Comparison of ENCODE assay signal across 1 cellular context in the genomic region with DNA sequence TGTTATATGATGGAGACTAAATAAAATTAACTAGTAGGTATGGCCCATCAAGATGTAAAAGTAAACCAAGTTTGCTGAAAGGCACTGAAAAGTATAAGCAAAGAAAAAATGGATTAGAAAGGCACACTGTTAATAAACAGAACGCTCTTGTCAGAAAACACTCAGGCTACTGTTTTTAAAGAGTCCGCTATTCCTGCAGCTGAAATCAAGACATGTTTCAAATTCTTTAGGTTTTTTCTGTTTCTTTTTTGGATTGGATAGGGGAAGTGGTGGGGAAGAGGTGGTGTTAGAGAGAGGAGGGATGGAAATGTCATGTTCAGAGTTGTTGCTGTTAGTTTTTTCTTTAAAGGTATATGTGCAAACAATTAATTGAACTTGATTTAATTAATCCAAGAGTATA.
TF ChIP-seq lines count a peak whose summit lies in the region.

No MANE protein-coding gene starts in this region.

TF ChIP-seq in IMR-90, 13 proteins besides CTCF, POLR2A, EP300 and RAD21:
- TF ChIP-seq SMC3 (IDR thresholded peaks at IDR 0.05; ENCODE audit: low read depth, low read length) = no peak
- no peak for TF ChIP-seq MAZ (IDR thresholded peaks at IDR 0.05; ENCODE audit: borderline replicate concordance, low read depth, low read length)
- TF ChIP-seq, protein P1, sequence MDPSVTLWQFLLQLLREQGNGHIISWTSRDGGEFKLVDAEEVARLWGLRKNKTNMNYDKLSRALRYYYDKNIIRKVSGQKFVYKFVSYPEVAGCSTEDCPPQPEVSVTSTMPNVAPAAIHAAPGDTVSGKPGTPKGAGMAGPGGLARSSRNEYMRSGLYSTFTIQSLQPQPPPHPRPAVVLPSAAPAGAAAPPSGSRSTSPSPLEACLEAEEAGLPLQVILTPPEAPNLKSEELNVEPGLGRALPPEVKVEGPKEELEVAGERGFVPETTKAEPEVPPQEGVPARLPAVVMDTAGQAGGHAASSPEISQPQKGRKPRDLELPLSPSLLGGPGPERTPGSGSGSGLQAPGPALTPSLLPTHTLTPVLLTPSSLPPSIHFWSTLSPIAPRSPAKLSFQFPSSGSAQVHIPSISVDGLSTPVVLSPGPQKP (IDR thresholded peaks at IDR 0.05; ENCODE audit: borderline replicate concordance, low read depth, low read length) = no peak
- TF ChIP-seq RFX5 (IDR thresholded peaks at IDR 0.05; ENCODE audit: low read depth, low read length) = no peak
- no peak for TF ChIP-seq MAFK (IDR thresholded peaks at IDR 0.05; ENCODE audit: low read depth, low read length)
- no peak for TF ChIP-seq CEBPB (IDR thresholded peaks at IDR 0.05; ENCODE audit: low read depth, low read length)
TF ChIP-seq in IMR-90: peak in this region for 0.
